27 cellular contexts compared by ENCODE assay signal in the genomic region with DNA sequence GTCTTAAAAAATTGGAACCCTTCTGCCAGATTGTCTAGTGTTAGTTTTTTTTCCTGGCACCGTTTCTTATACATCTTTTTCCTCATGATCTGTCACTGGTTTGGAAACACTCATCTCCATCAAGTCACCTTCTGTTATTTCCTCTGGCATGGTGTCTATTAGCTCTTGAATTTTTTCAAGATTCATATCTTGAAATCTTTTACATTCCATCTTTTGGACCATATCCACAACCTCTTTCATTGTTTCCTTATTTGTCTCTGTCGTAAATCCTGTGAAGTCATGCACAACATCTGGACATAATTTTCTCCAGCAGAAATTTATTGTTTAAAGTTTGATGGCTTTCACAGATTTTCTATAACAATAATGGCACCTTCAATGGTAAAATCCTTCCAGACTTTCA. TPM values are rescaled to one million over a fixed set of nuclear protein-coding genes. Genes with fewer than 3 reads are reported as not detected.
A peak's percentile ranks its signal among the peaks of the same experiment; 100 is the strongest.
DNase-seq lines count a peak whose midpoint lies in the region; ATAC-seq, FAIRE-seq and TF ChIP-seq lines count a peak whose summit lies in the region.
"Had no signal": no experiment of that assay in that cellular context is flagged by ENCODE, and none has a peak within 500 bp of the region (broad histone marks: within the 10 kb centered on the region; RNA-seq: fewer than 3 reads in every experiment).

No MANE protein-coding gene starts in this region.

- no peak overlapping the region for H3K4me3 Mint-ChIP-seq in astrocyte (ENCODE audit: unreplicated experiment)
- no peak overlapping the region for H3K4me3 Mint-ChIP-seq in stimulated activated memory B cell treated with anti-CD40 and anti-IgM and Interleukin-4, amounts not matched to agents 10 μg/mL and 1 μg/mL and 100 μg/mL, for 72 hours
- H3K4me3 Mint-ChIP-seq: CD4-positive, alpha-beta T cell; HFFc6 had no signal

- H3K36me3 Mint-ChIP-seq in astrocyte (ENCODE audit: low read depth, unreplicated experiment) = peaks cover 2% of the 10 kb centered on the region
- no peaks in the 10 kb centered on the region for H3K36me3 Mint-ChIP-seq in stimulated activated memory B cell treated with anti-CD40 and anti-IgM and Interleukin-4, amounts not matched to agents 10 μg/mL and 1 μg/mL and 100 μg/mL, for 72 hours

- H3K27me3 Mint-ChIP-seq in astrocyte (ENCODE audit: low read depth, unreplicated experiment) = no peaks in the 10 kb centered on the region
- no peaks in the 10 kb centered on the region for H3K27me3 Mint-ChIP-seq in stimulated activated memory B cell treated with anti-CD40 and anti-IgM and Interleukin-4, amounts not matched to agents 10 μg/mL and 1 μg/mL and 100 μg/mL, for 72 hours
- H3K27me3 Mint-ChIP-seq: CD4-positive, alpha-beta T cell had no signal

- H3K4me3 ChIP-seq in SK-N-SH (ENCODE audit: low read depth in 2 of 2, low read length in 1 of 2) = no peak overlapping the region
- no peak overlapping the region for H3K4me3 ChIP-seq in astrocyte (ENCODE audit: insufficient read depth, low read depth, low read length)
- no peak overlapping the region for H3K4me3 ChIP-seq in MM.1S (ENCODE audit: low read length)
- H3K4me3 ChIP-seq: BLaER1 treated with 17β-estradiol and CSF1 and Interleukin-3, amounts not matched to agents 10 nM and 100 nM; K562; MG63 had no signal

- POLR2A ChIA-PET in SK-N-SH (lab: Yijun Ruan, JAX) = no interaction called here

- H3K79me2 ChIP-seq in SK-N-SH (ENCODE audit: insufficient read depth) (no peaks in the 10 kb centered on the region), astrocyte (ENCODE audit: insufficient read depth, low read length) (no peaks in the 10 kb centered on the region), MM.1S (ENCODE audit: low read length) (no peaks in the 10 kb centered on the region)

- H4K20me1 ChIP-seq in SK-N-SH (ENCODE audit: insufficient read depth) (no peaks in the 10 kb centered on the region), astrocyte (ENCODE audit: insufficient read depth, low read length) (no peaks in the 10 kb centered on the region), MM.1S (ENCODE audit: insufficient read depth, low read length) (no peaks in the 10 kb centered on the region)
- H4K20me1 ChIP-seq: BLaER1 treated with 17β-estradiol and CSF1 and Interleukin-3, amounts not matched to agents 10 nM and 100 nM had no signal

- H3K36me3 ChIP-seq in SK-N-SH (replicated peaks in 1 of 2; ENCODE audit: control insufficient read depth in 1 of 2, insufficient read depth in 2 of 2, low read length in 1 of 2) = no peaks in the 10 kb centered on the region
- H3K36me3 ChIP-seq in astrocyte (ENCODE audit: insufficient read depth, low read length) = no peaks in the 10 kb centered on the region
- H3K36me3 ChIP-seq in MM.1S (replicated peaks; ENCODE audit: insufficient read depth, low read length) = no peaks in the 10 kb centered on the region
- H3K36me3 ChIP-seq: BLaER1 treated with 17β-estradiol and CSF1 and Interleukin-3, amounts not matched to agents 10 nM and 100 nM; MG63 had no signal

- H2AFZ ChIP-seq in SK-N-SH (ENCODE audit: low read depth) (no peak overlapping the region), astrocyte (ENCODE audit: low read depth, low read length) (no peak overlapping the region), MM.1S (ENCODE audit: low read length) (no peak overlapping the region)

- no peaks in the 10 kb centered on the region for H3K27me3 ChIP-seq in SK-N-SH (ENCODE audit: insufficient read depth)
- H3K27me3 ChIP-seq in astrocyte (ENCODE audit: insufficient read depth, low read length) = no peaks in the 10 kb centered on the region
- H3K27me3 ChIP-seq in MM.1S (replicated peaks; ENCODE audit: insufficient read depth, low read length) = no peaks in the 10 kb centered on the region
- H3K27me3 ChIP-seq: BLaER1 treated with 17β-estradiol and CSF1 and Interleukin-3, amounts not matched to agents 10 nM and 100 nM; MG63 had no signal

- DNase-seq in SK-N-SH = no peak
- peak; percentile 29 for DNase-seq in GM04504 (ENCODE audit: low read depth)
- DNase-seq in astrocyte (ENCODE audit: low read depth) = no peak
- DNase-seq in activated CD4-positive, alpha-beta T cell treated with anti-CD3 and anti-CD28 coated beads, Interleukin-2, amount 50 U/mL, for 1 hour = no peak
- no peak for DNase-seq in MM.1S
- DNase-seq: AML-193; CD4-positive, alpha-beta T cell; DMS53; GDM1; H7; HFFc6; Kasumi-1; MG63; NCI-H2029; NCI-H446; NCI-H524 treated with DMSO at 0.1 percent for 48 hours; NCI-H774; PC-3 had no signal

- peak; percentile 88 for FAIRE-seq in astrocyte (lab: Jason Lieb, UNC)
- FAIRE-seq: GM19239, HTR-8/SVneo, K562 had no signal

- 0% methylated on average over 2 of the region's 2 CpGs for WGBS in SK-N-SH (ENCODE audit: low lambda C conversion rate)

- TF ChIP-seq EP300 in SK-N-SH (IDR thresholded peaks at IDR 0.05; ENCODE audit: borderline replicate concordance in 1 of 2, low read depth in 1 of 2, low read length in 1 of 2) = 0 out of 4 replicates have a peak, but pooled peaks of 1 of the 2 experiments have one; percentile 28

- no peak overlapping the region for H3K27ac Mint-ChIP-seq in astrocyte (ENCODE audit: unreplicated experiment)
- no peak overlapping the region for H3K27ac Mint-ChIP-seq in stimulated activated memory B cell treated with anti-CD40 and anti-IgM and Interleukin-4, amounts not matched to agents 10 μg/mL and 1 μg/mL and 100 μg/mL, for 72 hours
- H3K27ac Mint-ChIP-seq: CD4-positive, alpha-beta T cell; HFFc6 had no signal

- H3K9me2 ChIP-seq in SK-N-SH = no peaks in the 10 kb centered on the region
- no peaks in the 10 kb centered on the region for H3K9me2 ChIP-seq in MM.1S (replicated peaks; ENCODE audit: insufficient read depth, low read length)

- H3K9me3 ChIP-seq in SK-N-SH (no peaks in the 10 kb centered on the region; the same call in 1 of the 2 replicates), astrocyte (ENCODE audit: insufficient read depth, low read depth, low read length) (no peaks in the 10 kb centered on the region), MM.1S (replicated peaks; ENCODE audit: insufficient read depth, low read length) (no peaks in the 10 kb centered on the region)
- H3K9me3 ChIP-seq: MG63 had no signal

- H3K4me1 Mint-ChIP-seq in astrocyte (ENCODE audit: low read depth, unreplicated experiment) = peaks cover 10% of the 10 kb centered on the region
- no peaks in the 10 kb centered on the region for H3K4me1 Mint-ChIP-seq in stimulated activated memory B cell treated with anti-CD40 and anti-IgM and Interleukin-4, amounts not matched to agents 10 μg/mL and 1 μg/mL and 100 μg/mL, for 72 hours

- H3K4me2 ChIP-seq in SK-N-SH (no peak overlapping the region), astrocyte (ENCODE audit: low read length) (no peak overlapping the region), MM.1S (ENCODE audit: low read depth, low read length) (no peak overlapping the region)
- H3K4me2 ChIP-seq: BLaER1 treated with 17β-estradiol and CSF1 and Interleukin-3, amounts not matched to agents 10 nM and 100 nM had no signal

- no peak for TF ChIP-seq RAD21 in SK-N-SH (IDR thresholded peaks at IDR 0.05; ENCODE audit: low read length)

- H3F3A ChIP-seq in SK-N-SH (replicated peaks; ENCODE audit: insufficient read depth) = no peaks in the 10 kb centered on the region
- H3F3A ChIP-seq in MM.1S (ENCODE audit: insufficient read depth, low read length) = no peaks in the 10 kb centered on the region

- H3K4me1 ChIP-seq in SK-N-SH (ENCODE audit: control insufficient read depth in 1 of 2, insufficient read depth in 2 of 2, low read depth in 1 of 2, low read length in 1 of 2) = no peaks in the 10 kb centered on the region
- H3K4me1 ChIP-seq in astrocyte (ENCODE audit: insufficient read depth, low read length) = peaks cover 3% of the 10 kb centered on the region
- H3K4me1 ChIP-seq in MM.1S (ENCODE audit: low read length) = no peaks in the 10 kb centered on the region

- H3K9ac ChIP-seq in SK-N-SH = no peak overlapping the region
- no peak overlapping the region for H3K9ac ChIP-seq in astrocyte (ENCODE audit: low read length)
- H3K9ac ChIP-seq in MM.1S (ENCODE audit: low read length) = no peak overlapping the region
- H3K9ac ChIP-seq: BLaER1 treated with 17β-estradiol and CSF1 and Interleukin-3, amounts not matched to agents 10 nM and 100 nM had no signal

- H3K9me3 Mint-ChIP-seq in astrocyte (ENCODE audit: unreplicated experiment) = no peaks in the 10 kb centered on the region
- H3K9me3 Mint-ChIP-seq in stimulated activated memory B cell treated with anti-CD40 and anti-IgM and Interleukin-4, amounts not matched to agents 10 μg/mL and 1 μg/mL and 100 μg/mL, for 72 hours = no peaks in the 10 kb centered on the region
- H3K9me3 Mint-ChIP-seq: CD4-positive, alpha-beta T cell; HFFc6 had no signal

- no peak overlapping the region for H3K27ac ChIP-seq in SK-N-SH (ENCODE audit: low read depth in 2 of 2, low read length in 1 of 2)
- no peak overlapping the region for H3K27ac ChIP-seq in astrocyte (ENCODE audit: low read depth, low read length)
- no peak overlapping the region for H3K27ac ChIP-seq in MM.1S (ENCODE audit: low read length)
- H3K27ac ChIP-seq: 22Rv1; BLaER1 treated with 17β-estradiol and CSF1 and Interleukin-3, amounts not matched to agents 10 nM and 100 nM had no signal

- ATAC-seq in SK-N-SH treated with all-trans-retinoic acid at 6 μM for 48 hours = no peak
- ATAC-seq in stimulated activated memory B cell treated with anti-CD40 and anti-IgM and Interleukin-4, amounts not matched to agents 10 μg/mL and 1 μg/mL and 100 μg/mL, for 72 hours = no peak
- no peak for ATAC-seq in GM21381 (IDR thresholded peaks at IDR 0.05; ENCODE audit: unreplicated experiment)
- ATAC-seq: K562, PC-3 had no signal

- CTCF ChIA-PET in SK-N-SH (lab: Yijun Ruan, JAX) = no interaction called here

- TF ChIP-seq CTCF in SK-N-SH (IDR thresholded peaks at IDR 0.05) (no peak), astrocyte (IDR thresholded peaks at IDR 0.05; ENCODE audit: insufficient read depth, low read depth, low read length) (no peak), MM.1S (IDR thresholded peaks at IDR 0.05; ENCODE audit: low read length) (no peak)

TF ChIP-seq in SK-N-SH, 30 proteins besides CTCF, POLR2A, EP300 and RAD21 (continues in another document):
- peak; percentile 77 for TF ChIP-seq TCF12 (IDR thresholded peaks at IDR 0.05)

TF ChIP-seq in SK-N-SH treated with all-trans-retinoic acid at 6 μM for 48 hours, 23 proteins besides CTCF, POLR2A, EP300 and RAD21 (continues in another document):
- TF ChIP-seq RARB (CRISPR knock-in tag; IDR thresholded peaks at IDR 0.05) = no peak
- no peak for TF ChIP-seq PPARA (CRISPR knock-in tag; IDR thresholded peaks at IDR 0.05; ENCODE audit: borderline replicate concordance)
- TF ChIP-seq CSDC2 (CRISPR knock-in tag; IDR thresholded peaks at IDR 0.05) = no peak

RNA-seq across cellular contexts. Expression of a gene that starts 10.2 kb away (rescaled TPM):
- 11.9 and 13.8 TPM in 2 replicates for polyA plus RNA-seq in SK-N-SH (2012; rRNA removed)
- polyA plus RNA-seq in SK-N-SH (2012; cell fraction: cytosol; rRNA removed) = 15.1 and 17.1 TPM in 2 replicates
- 10.5 and 14.4 TPM in 2 replicates for polyA plus RNA-seq in SK-N-SH (2012; cell fraction: nucleus; rRNA removed)
- 28.8 and 32.5 TPM in 2 replicates for total RNA-seq in astrocyte

RNA-seq across cellular contexts. Expression of a gene that starts 46.7 kb away (rescaled TPM):
- 0.06 and 0.07 TPM in 2 replicates for polyA plus RNA-seq in SK-N-SH (2012; rRNA removed)
- polyA plus RNA-seq in SK-N-SH (2012; cell fraction: cytosol; rRNA removed) = 0.05 and 0.13 TPM in 2 replicates
- 0.13 and 0.52 TPM in 2 replicates for polyA plus RNA-seq in SK-N-SH (2012; cell fraction: nucleus; rRNA removed)
- total RNA-seq in astrocyte = 0.24 TPM in 1 of 2 replicates, not detected in the other
- total RNA-seq: CD4-positive, alpha-beta T cell; Daoy; PC-3 had no signal

RNA-seq across cellular contexts. Expression of a gene that starts 54.6 kb away (rescaled TPM):
- polyA plus RNA-seq in SK-N-SH (2012; rRNA removed) = 0.37 and 0.38 TPM in 2 replicates
- 0.22 and 0.42 TPM in 2 replicates for polyA plus RNA-seq in SK-N-SH (2012; cell fraction: cytosol; rRNA removed)
- polyA plus RNA-seq in SK-N-SH (2012; cell fraction: nucleus; rRNA removed) = 0.17 and 0.22 TPM in 2 replicates
- total RNA-seq in astrocyte = not detected in 2 replicates
- total RNA-seq: CD4-positive, alpha-beta T cell; H7; HFFc6; PC-3 had no signal
